Comparison of ENCODE assay signal across 8 cellular contexts in the genomic region with DNA sequence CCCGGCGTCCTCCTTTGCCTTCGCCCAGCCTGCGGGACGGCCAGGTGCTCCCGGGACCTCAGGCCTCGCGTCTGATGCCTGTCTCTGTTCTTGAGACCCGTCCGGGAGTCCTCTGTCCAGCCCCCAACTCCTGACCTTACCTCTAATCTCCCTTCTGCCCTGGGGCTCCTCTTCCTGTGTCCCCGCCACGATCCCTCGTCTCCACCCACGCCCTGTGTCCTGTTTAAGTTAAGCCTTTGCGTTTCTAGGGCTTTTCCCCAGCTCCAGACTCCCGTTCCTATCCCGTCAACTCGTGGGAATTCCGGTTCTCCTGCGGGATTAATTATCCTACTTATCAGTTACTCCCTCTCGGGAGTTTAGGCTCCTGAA. TPM values are rescaled to one million over a fixed set of nuclear protein-coding genes. Genes with fewer than 3 reads are reported as not detected.
DNase-seq lines count a peak whose midpoint lies in the region; ATAC-seq and TF ChIP-seq lines count a peak whose summit lies in the region.

No MANE protein-coding gene starts in this region.

- no peak for TF ChIP-seq CTCF in activated B cell treated with CpG ODN at 0.5 μM for 24 hours (IDR thresholded peaks at IDR 0.05)

- H3K27me3 Mint-ChIP-seq in activated B cell treated with CpG ODN at 0.5 μM for 24 hours: no peaks in the 10 kb centered on the region
- H3K27me3 Mint-ChIP-seq in stimulated activated naive CD8-positive, alpha-beta T cell treated with anti-CD3 and anti-CD28 coated beads, Interleukin-15, amount 100 ng/mL, for 72 hours: no peaks in the 10 kb centered on the region

- peak overlapping the region; percentile 100 for H3K4me3 Mint-ChIP-seq in activated B cell treated with CpG ODN at 0.5 μM for 24 hours
- peak overlapping the region; percentile 96 to 98 for H3K4me3 Mint-ChIP-seq in stimulated activated naive CD8-positive, alpha-beta T cell treated with anti-CD3 and anti-CD28 coated beads, Interleukin-15, amount 100 ng/mL, for 72 hours

- no peaks in the 10 kb centered on the region for H3K9me3 Mint-ChIP-seq in activated B cell treated with CpG ODN at 0.5 μM for 24 hours
- no peaks in the 10 kb centered on the region for H3K9me3 Mint-ChIP-seq in stimulated activated naive CD8-positive, alpha-beta T cell treated with anti-CD3 and anti-CD28 coated beads, Interleukin-15, amount 100 ng/mL, for 72 hours

- H3K4me1 Mint-ChIP-seq in activated B cell treated with CpG ODN at 0.5 μM for 24 hours: peaks cover 49% of the 10 kb centered on the region
- H3K4me1 Mint-ChIP-seq in stimulated activated naive CD8-positive, alpha-beta T cell treated with anti-CD3 and anti-CD28 coated beads, Interleukin-15, amount 100 ng/mL, for 72 hours: peaks cover 60% of the 10 kb centered on the region

- ATAC-seq in activated B cell treated with CpG ODN at 0.5 μM for 24 hours (ENCODE audit: low read depth) (no peak), GM21423 (IDR thresholded peaks at IDR 0.05; ENCODE audit: unreplicated experiment) (no peak)
- ATAC-seq in stimulated activated naive CD8-positive, alpha-beta T cell treated with anti-CD3 and anti-CD28 coated beads, Interleukin-15, amount 100 ng/mL, for 72 hours: peak; percentile 7

- peak overlapping the region; percentile 97 for H3K27ac Mint-ChIP-seq in activated B cell treated with CpG ODN at 0.5 μM for 24 hours
- peak overlapping the region; percentile 96 to 98 for H3K27ac Mint-ChIP-seq in stimulated activated naive CD8-positive, alpha-beta T cell treated with anti-CD3 and anti-CD28 coated beads, Interleukin-15, amount 100 ng/mL, for 72 hours

- CTCF ChIA-PET in activated B cell treated with CpG ODN at 0.5 μM for 24 hours (lab: Charles Lee): no interaction called here

- DNase-seq in NCI-H82 (lab: John Stamatoyannopoulos, UW) (peak; percentile 55), NCI-H82 treated with DMSO at 0.1 percent for 48 hours (lab: John Stamatoyannopoulos, UW; ENCODE audit: unreplicated experiment) (no peak), activated B cell treated with CpG ODN at 0.5 μM for 24 hours (no peak), hepatic stellate cell (ENCODE audit: low spot score) (peak; percentile 42), NCI-H510A (lab: John Stamatoyannopoulos, UW) (no peak)
- DNase-seq in stimulated activated naive CD8-positive, alpha-beta T cell treated with anti-CD3 and anti-CD28 coated beads, Interleukin-15, amount 100 ng/mL, for 72 hours: no peak
- DNase-seq in stimulated activated naive CD4-positive, alpha-beta T cell treated with Interleukin-2 at 50 U/mL for 16 hours (lab: John Stamatoyannopoulos, UW): no peak

- intact Hi-C loops in activated B cell treated with CpG ODN at 0.5 μM for 24 hours (cut with micrococcal nuclease): loop anchor here (1.0 to 5.0 kb wide), 7 partner anchors 14 to 1027 kb away; partner anchors contain the start of genes LENG9, MYADM, PPP1R12C and PRPF31

- POLR2A ChIA-PET in activated B cell treated with CpG ODN at 0.5 μM for 24 hours (lab: Charles Lee): interaction anchor here (0.8 to 1.3 kb wide), 2 partner anchors 12 to 160 kb away, joined by 3 read pairs; no protein-coding TSS in a partner anchor

- peaks cover 71% of the 10 kb centered on the region for H3K36me3 Mint-ChIP-seq in activated B cell treated with CpG ODN at 0.5 μM for 24 hours (ENCODE audit: low read depth)

RNA-seq across cellular contexts. Expression of gene LENG8, which starts 0.7 kb away (rescaled TPM):
- 296 and 363 TPM in 2 replicates for total RNA-seq in activated B cell treated with CpG ODN at 0.5 μM for 24 hours

RNA-seq across cellular contexts. Expression of gene LENG9, which starts 13.9 kb away (rescaled TPM):
- total RNA-seq in activated B cell treated with CpG ODN at 0.5 μM for 24 hours: 6.3 and 8.5 TPM in 2 replicates

RNA-seq across cellular contexts. Expression of gene CDC42EP5, which starts 23.4 kb away (rescaled TPM):
- total RNA-seq in activated B cell treated with CpG ODN at 0.5 μM for 24 hours: not detected in 2 replicates

RNA-seq across cellular contexts. Expression of gene TTYH1, which starts 34.4 kb away (rescaled TPM):
- total RNA-seq in activated B cell treated with CpG ODN at 0.5 μM for 24 hours: not detected in 2 replicates

RNA-seq across cellular contexts. Expression of gene LAIR2, which starts 52.9 kb away (rescaled TPM):
- total RNA-seq in activated B cell treated with CpG ODN at 0.5 μM for 24 hours: not detected in 2 replicates

Comparison
In these comparisons a context has a peak if more than half of its experiments do, and no peak if none do; other contexts are left out.
1. DNase-seq: peak in NCI-H82 (single experiment) and hepatic stellate cell (single experiment); none in NCI-H82 treated with DMSO at 0.1 percent for 48 hours (single experiment), activated B cell treated with CpG ODN at 0.5 μM for 24 hours (single experiment), stimulated activated naive CD8-positive, alpha-beta T cell treated with anti-CD3 and anti-CD28 coated beads, Interleukin-15, amount 100 ng/mL, for 72 hours (0 of 2), NCI-H510A (single experiment) and stimulated activated naive CD4-positive, alpha-beta T cell treated with Interleukin-2 at 50 U/mL for 16 hours (single experiment).